ENCODE assay signal across 8 cellular contexts in the genomic region with DNA sequence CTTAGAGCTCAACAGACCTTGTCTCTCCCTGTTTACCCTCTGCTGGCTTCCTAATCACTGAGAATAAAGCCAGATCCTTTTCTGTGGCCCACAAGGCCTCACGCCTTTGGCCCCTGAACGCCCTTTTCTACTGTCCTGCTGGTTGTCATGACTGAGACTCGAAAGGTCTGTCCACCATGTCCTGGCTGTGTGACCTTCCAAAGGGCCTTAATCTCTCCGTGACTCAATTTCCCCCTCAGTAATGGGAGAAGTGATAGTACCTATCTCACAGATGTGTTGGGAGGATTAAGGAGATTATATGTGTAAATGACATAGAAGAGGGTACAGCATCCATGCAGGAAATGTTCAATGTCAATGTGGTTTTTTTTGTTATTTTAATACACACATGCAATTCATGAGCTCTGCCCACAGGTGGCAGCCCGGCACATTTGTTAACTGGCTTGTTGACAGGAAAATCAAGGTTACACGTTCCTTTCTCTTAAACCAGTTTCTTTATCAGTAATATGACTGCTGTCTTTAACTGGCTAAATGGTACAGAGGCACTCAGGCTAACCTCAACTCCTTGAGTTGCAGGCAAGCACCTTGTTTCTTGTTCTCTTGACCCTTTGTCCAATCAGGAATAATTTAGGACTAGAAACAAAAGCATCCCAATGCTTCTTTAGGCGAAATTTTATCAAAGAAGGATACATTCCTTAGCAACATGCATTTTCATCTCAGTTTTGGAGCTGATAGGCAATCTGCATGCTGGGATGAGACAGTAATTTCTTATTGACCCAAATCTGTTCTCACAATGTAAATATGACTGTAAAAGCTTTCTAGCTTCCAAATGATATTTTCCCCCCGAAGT. TPM values are rescaled to one million over a fixed set of nuclear protein-coding genes. Genes with fewer than 3 reads are reported as not detected.
A peak's percentile ranks its signal among the peaks of the same experiment; 100 is the strongest.
DNase-seq lines count a peak whose midpoint lies in the region; ATAC-seq and FAIRE-seq lines count a peak whose summit lies in the region.

No MANE protein-coding gene starts in this region.

- H3K27me3 Mint-ChIP-seq in activated CD4-positive, alpha-beta memory T cell treated with anti-CD3 and anti-CD28 coated beads, Interleukin-2, amount 10 ng/mL, durations not matched to agents 7 days and 5 days: no peaks in the 10 kb centered on the region
- H3K27me3 Mint-ChIP-seq in stimulated activated memory B cell treated with anti-CD40 and anti-IgM and Interleukin-4, amounts not matched to agents 10 μg/mL and 1 μg/mL and 100 μg/mL, for 72 hours: no peaks in the 10 kb centered on the region

- CTCF ChIA-PET in activated CD4-positive, alpha-beta memory T cell treated with anti-CD3 and anti-CD28 coated beads, Interleukin-2, amount 10 ng/mL, durations not matched to agents 7 days and 5 days (lab: Charles Lee): interaction anchor here (0.6 to 3.0 kb wide), 9 partner anchors 9 to 1070 kb away, joined by 3 to 27 read pairs (median 3); no protein-coding TSS in a partner anchor

- no peak overlapping the region for H3K27ac Mint-ChIP-seq in activated CD4-positive, alpha-beta memory T cell treated with anti-CD3 and anti-CD28 coated beads, Interleukin-2, amount 10 ng/mL, durations not matched to agents 7 days and 5 days
- H3K27ac Mint-ChIP-seq in stimulated activated memory B cell treated with anti-CD40 and anti-IgM and Interleukin-4, amounts not matched to agents 10 μg/mL and 1 μg/mL and 100 μg/mL, for 72 hours: no peak overlapping the region

- FAIRE-seq in endometrium (lab: Jason Lieb, UNC): peak; percentile 83

- H3K36me3 Mint-ChIP-seq in activated CD4-positive, alpha-beta memory T cell treated with anti-CD3 and anti-CD28 coated beads, Interleukin-2, amount 10 ng/mL, durations not matched to agents 7 days and 5 days (ENCODE audit: low read depth): no peaks in the 10 kb centered on the region
- peaks cover 4% of the 10 kb centered on the region for H3K36me3 Mint-ChIP-seq in stimulated activated memory B cell treated with anti-CD40 and anti-IgM and Interleukin-4, amounts not matched to agents 10 μg/mL and 1 μg/mL and 100 μg/mL, for 72 hours

- peak; percentile 66 for ATAC-seq in HG02623 (IDR thresholded peaks at IDR 0.05; ENCODE audit: unreplicated experiment)
- peak; percentile 4 for ATAC-seq in stimulated activated memory B cell treated with anti-CD40 and anti-IgM and Interleukin-4, amounts not matched to agents 10 μg/mL and 1 μg/mL and 100 μg/mL, for 72 hours

- H3K9me3 Mint-ChIP-seq in activated CD4-positive, alpha-beta memory T cell treated with anti-CD3 and anti-CD28 coated beads, Interleukin-2, amount 10 ng/mL, durations not matched to agents 7 days and 5 days: no peaks in the 10 kb centered on the region
- H3K9me3 Mint-ChIP-seq in stimulated activated memory B cell treated with anti-CD40 and anti-IgM and Interleukin-4, amounts not matched to agents 10 μg/mL and 1 μg/mL and 100 μg/mL, for 72 hours: no peaks in the 10 kb centered on the region

- DNase-seq in NCI-H1436 (lab: John Stamatoyannopoulos, UW): peak; percentile 20
- no peak for DNase-seq in NCI-H1436 treated with DMSO at 0.1 percent for 48 hours (lab: John Stamatoyannopoulos, UW)
- peak; percentile 23 for DNase-seq in NCI-H2171 (lab: John Stamatoyannopoulos, UW)
- DNase-seq in activated CD4-positive, alpha-beta memory T cell treated with anti-CD3 and anti-CD28 coated beads, Interleukin-2, amount 10 ng/mL, durations not matched to agents 7 days and 5 days: peak; percentile 76
- DNase-seq in mucosa of gallbladder (ENCODE audit: low spot score): peak; percentile 56

- POLR2A ChIA-PET in activated CD4-positive, alpha-beta memory T cell treated with anti-CD3 and anti-CD28 coated beads, Interleukin-2, amount 10 ng/mL, durations not matched to agents 7 days and 5 days (lab: Charles Lee): interaction anchor here (1.1 to 1.4 kb wide), 2 partner anchors 318 to 382 kb away, joined by 4 read pairs; no protein-coding TSS in a partner anchor

- no peak overlapping the region for H3K4me3 Mint-ChIP-seq in activated CD4-positive, alpha-beta memory T cell treated with anti-CD3 and anti-CD28 coated beads, Interleukin-2, amount 10 ng/mL, durations not matched to agents 7 days and 5 days
- H3K4me3 Mint-ChIP-seq in stimulated activated memory B cell treated with anti-CD40 and anti-IgM and Interleukin-4, amounts not matched to agents 10 μg/mL and 1 μg/mL and 100 μg/mL, for 72 hours: no peak overlapping the region

- peaks cover 9% of the 10 kb centered on the region for H3K4me1 Mint-ChIP-seq in activated CD4-positive, alpha-beta memory T cell treated with anti-CD3 and anti-CD28 coated beads, Interleukin-2, amount 10 ng/mL, durations not matched to agents 7 days and 5 days
- H3K4me1 Mint-ChIP-seq in stimulated activated memory B cell treated with anti-CD40 and anti-IgM and Interleukin-4, amounts not matched to agents 10 μg/mL and 1 μg/mL and 100 μg/mL, for 72 hours: no peaks in the 10 kb centered on the region

RNA-seq across cellular contexts. Expression of a gene that starts 16.6 kb away (rescaled TPM):
- total RNA-seq in activated CD4-positive, alpha-beta memory T cell treated with anti-CD3 and anti-CD28 coated beads, Interleukin-2, amount 10 ng/mL, durations not matched to agents 7 days and 5 days: 1 to 10 TPM in 1 of 2 experiments, under 1 TPM in 1; 0.81 to 1.3 TPM
- 8.9 TPM for total RNA-seq in mucosa of gallbladder
